In genomic region chr2:79053486-79053885, GRCh38 we compare ENCODE assay signal across 14 cellular contexts. TPM values are rescaled to one million over a fixed set of nuclear protein-coding genes. Genes with fewer than 3 reads are reported as not detected.
"Had no signal": no experiment of that assay in that cellular context is flagged by ENCODE, and none has a peak within 500 bp of the region (broad histone marks: within the 10 kb centered on the region; RNA-seq: fewer than 3 reads in every experiment).

No MANE protein-coding gene starts in this region.

RNA-seq across cellular contexts. Expression of gene REG3G, which starts 28.0 kb away (rescaled TPM):
- total RNA-seq: activated B cell treated with CpG ODN at 0.5 μM for 24 hours; activated CD4-positive, alpha-beta memory T cell treated with anti-CD3 and anti-CD28 coated beads for 36 hours; activated CD4-positive, alpha-beta T cell treated with anti-CD3 and anti-CD28 coated beads, Interleukin-2, amount 10 ng/mL, durations not matched to agents 24 days and 14 days; activated CD8-positive, alpha-beta memory T cell treated with anti-CD3 and anti-CD28 coated beads for 36 hours; activated CD8-positive, alpha-beta T cell treated with anti-CD3 and anti-CD28 coated beads for 36 hours; activated naive CD4-positive, alpha-beta T cell treated with anti-CD3 and anti-CD28 coated beads for 36 hours; activated naive CD4-positive, alpha-beta T cell treated with anti-CD3 and anti-CD28 coated beads, Interleukin-2, amount 50 U/mL, for 72 hours; activated naive CD8-positive, alpha-beta T cell treated with anti-CD3 and anti-CD28 coated beads for 36 hours; activated T-cell treated with anti-CD3 and anti-CD28 coated beads, Interleukin-2, amount 50 U/mL, for 72 hours; activated T-helper 1 cell treated with anti-CD3 and anti-CD28 coated beads, Interleukin-12 subunit alpha, Interleukin-12 subunit beta, Interleukin-2, Interleukin-4 antibody, amounts not matched to agents 30 ng/mL and 10 ng/mL and 1 ng/mL, durations not matched to agents 14 hours and 24 hours and 36 hours; activated T-helper 17 cell treated with anti-CD3 and anti-CD28 coated beads, Interleukin-2, amount 50 U/mL, for 72 hours; astrocyte; breast epithelium; cardiac septum had no signal

RNA-seq across cellular contexts. Expression of gene REG1B, which starts 34.3 kb away (rescaled TPM):
- total RNA-seq: activated B cell treated with CpG ODN at 0.5 μM for 24 hours; activated CD4-positive, alpha-beta memory T cell treated with anti-CD3 and anti-CD28 coated beads for 36 hours; activated CD4-positive, alpha-beta T cell treated with anti-CD3 and anti-CD28 coated beads, Interleukin-2, amount 10 ng/mL, durations not matched to agents 24 days and 14 days; activated CD8-positive, alpha-beta memory T cell treated with anti-CD3 and anti-CD28 coated beads for 36 hours; activated CD8-positive, alpha-beta T cell treated with anti-CD3 and anti-CD28 coated beads for 36 hours; activated naive CD4-positive, alpha-beta T cell treated with anti-CD3 and anti-CD28 coated beads for 36 hours; activated naive CD4-positive, alpha-beta T cell treated with anti-CD3 and anti-CD28 coated beads, Interleukin-2, amount 50 U/mL, for 72 hours; activated naive CD8-positive, alpha-beta T cell treated with anti-CD3 and anti-CD28 coated beads for 36 hours; activated T-cell treated with anti-CD3 and anti-CD28 coated beads, Interleukin-2, amount 50 U/mL, for 72 hours; activated T-helper 1 cell treated with anti-CD3 and anti-CD28 coated beads, Interleukin-12 subunit alpha, Interleukin-12 subunit beta, Interleukin-2, Interleukin-4 antibody, amounts not matched to agents 30 ng/mL and 10 ng/mL and 1 ng/mL, durations not matched to agents 14 hours and 24 hours and 36 hours; activated T-helper 17 cell treated with anti-CD3 and anti-CD28 coated beads, Interleukin-2, amount 50 U/mL, for 72 hours; astrocyte; breast epithelium; cardiac septum had no signal
